Comparison of ENCODE assay signal across 10 cellular contexts in genomic region chr6:132132420-132132819, GRCh38.
DNase-seq lines count a peak whose midpoint lies in the region; ATAC-seq and TF ChIP-seq lines count a peak whose summit lies in the region.
"Had no signal": no experiment of that assay in that cellular context is flagged by ENCODE, and none has a peak within 500 bp of the region (broad histone marks: within the 10 kb centered on the region; RNA-seq: fewer than 3 reads in every experiment).

No MANE protein-coding gene starts in this region.

- peaks cover 32% of the 10 kb centered on the region for H3K4me1 ChIP-seq in ACC112 (ENCODE audit: control insufficient read depth, insufficient read depth, low read length, unreplicated experiment)

- POLR2A ChIA-PET in activated CD4-positive, alpha-beta T cell treated with anti-CD3 and anti-CD28 coated beads for 36 hours (lab: Charles Lee): no interaction called here

- peak overlapping the region; percentile 28; the same call in 1 of the 2 replicates for H3K4me3 ChIP-seq in ACC112 (ENCODE audit: low read depth, low read length)

- H3K9me3 Mint-ChIP-seq in activated CD4-positive, alpha-beta T cell treated with anti-CD3 and anti-CD28 coated beads for 36 hours (ENCODE audit: low read depth): no peaks in the 10 kb centered on the region
- H3K9me3 Mint-ChIP-seq: memory B cell had no signal

- peak overlapping the region; percentile 4 for H2AFZ ChIP-seq in ACC112 (ENCODE audit: low read length, unreplicated experiment)

- peak; percentile 20 for DNase-seq in fibroblast of the conjunctiva (ENCODE audit: low read depth)
- DNase-seq in non-pigmented ciliary epithelial cell (ENCODE audit: low read depth): peak; percentile 55
- DNase-seq in activated CD4-positive, alpha-beta T cell treated with anti-CD3 and anti-CD28 coated beads for 36 hours: no peak
- DNase-seq in NCI-H2029 treated with DMSO at 0.1 percent for 48 hours (lab: John Stamatoyannopoulos, UW): no peak
- no peak for DNase-seq in AG20443 (ENCODE audit: low spot score)
- DNase-seq: T-cell had no signal

- ATAC-seq in SK-N-SH treated with all-trans-retinoic acid at 6 μM for 48 hours (peak; percentile 64), GM19324 (IDR thresholded peaks at IDR 0.05; ENCODE audit: low FRiP score, unreplicated experiment) (no peak)
- no peak for ATAC-seq in activated CD4-positive, alpha-beta T cell treated with anti-CD3 and anti-CD28 coated beads for 36 hours
- ATAC-seq: T-cell had no signal

- intact Hi-C loops in activated CD4-positive, alpha-beta T cell treated with anti-CD3 and anti-CD28 coated beads for 36 hours (cut with DNase I, micrococcal nuclease): no loop called here

- H3K27ac Mint-ChIP-seq in activated CD4-positive, alpha-beta T cell treated with anti-CD3 and anti-CD28 coated beads for 36 hours: no peak overlapping the region
- H3K27ac Mint-ChIP-seq: memory B cell, T-cell had no signal

- H3K27me3 ChIP-seq in ACC112 (ENCODE audit: insufficient read depth, low read length): no peaks in the 10 kb centered on the region

- peaks cover 8% of the 10 kb centered on the region for H3K27me3 Mint-ChIP-seq in activated CD4-positive, alpha-beta T cell treated with anti-CD3 and anti-CD28 coated beads for 36 hours

- no peaks in the 10 kb centered on the region for H3K36me3 ChIP-seq in ACC112 (ENCODE audit: insufficient read depth, low read length)

- no peaks in the 10 kb centered on the region for H3K4me1 Mint-ChIP-seq in activated CD4-positive, alpha-beta T cell treated with anti-CD3 and anti-CD28 coated beads for 36 hours

- peak overlapping the region; percentile 98 for H3K27ac ChIP-seq in ACC112 (ENCODE audit: low read depth, low read length)

- H3K79me2 ChIP-seq in ACC112 (ENCODE audit: control insufficient read depth, insufficient read depth, low read length, unreplicated experiment): no peaks in the 10 kb centered on the region

- H3K36me3 Mint-ChIP-seq in activated CD4-positive, alpha-beta T cell treated with anti-CD3 and anti-CD28 coated beads for 36 hours (ENCODE audit: low read depth): no peaks in the 10 kb centered on the region
- H3K36me3 Mint-ChIP-seq: memory B cell, T-cell had no signal

- no peak overlapping the region for H3K4me3 Mint-ChIP-seq in activated CD4-positive, alpha-beta T cell treated with anti-CD3 and anti-CD28 coated beads for 36 hours
- H3K4me3 Mint-ChIP-seq: memory B cell, T-cell had no signal

- CTCF ChIA-PET in activated CD4-positive, alpha-beta T cell treated with anti-CD3 and anti-CD28 coated beads for 36 hours (lab: Charles Lee): no interaction called here

TF ChIP-seq in SK-N-SH treated with all-trans-retinoic acid at 6 μM for 48 hours, 23 proteins besides CTCF, POLR2A, EP300 and RAD21:
- no peak for TF ChIP-seq ISL1 (CRISPR knock-in tag; IDR thresholded peaks at IDR 0.05)
- TF ChIP-seq ARNTL (CRISPR knock-in tag; IDR thresholded peaks at IDR 0.05; ENCODE audit: borderline replicate concordance, low read depth): no peak
- TF ChIP-seq OSR1 (CRISPR knock-in tag; IDR thresholded peaks at IDR 0.05): no peak
- TF ChIP-seq, protein P1, sequence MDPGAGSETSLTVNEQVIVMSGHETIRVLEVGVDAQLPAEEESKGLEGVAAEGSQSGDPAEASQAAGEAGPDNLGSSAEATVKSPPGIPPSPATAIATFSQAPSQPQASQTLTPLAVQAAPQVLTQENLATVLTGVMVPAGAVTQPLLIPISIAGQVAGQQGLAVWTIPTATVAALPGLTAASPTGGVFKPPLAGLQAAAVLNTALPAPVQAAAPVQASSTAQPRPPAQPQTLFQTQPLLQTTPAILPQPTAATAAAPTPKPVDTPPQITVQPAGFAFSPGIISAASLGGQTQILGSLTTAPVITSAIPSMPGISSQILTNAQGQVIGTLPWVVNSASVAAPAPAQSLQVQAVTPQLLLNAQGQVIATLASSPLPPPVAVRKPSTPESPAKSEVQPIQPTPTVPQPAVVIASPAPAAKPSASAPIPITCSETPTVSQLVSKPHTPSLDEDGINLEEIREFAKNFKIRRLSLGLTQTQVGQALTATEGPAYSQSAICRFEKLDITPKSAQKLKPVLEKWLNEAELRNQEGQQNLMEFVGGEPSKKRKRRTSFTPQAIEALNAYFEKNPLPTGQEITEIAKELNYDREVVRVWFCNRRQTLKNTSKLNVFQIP (CRISPR knock-in tag; IDR thresholded peaks at IDR 0.05; ENCODE audit: borderline replicate concordance, low read depth): no peak
- TF ChIP-seq ESRRG (CRISPR knock-in tag; IDR thresholded peaks at IDR 0.05): no peak

Comparison
In these comparisons a context has a peak if more than half of its experiments do, and no peak if none do; other contexts are left out.
1. DNase-seq: peak in fibroblast of the conjunctiva (single experiment) and non-pigmented ciliary epithelial cell (single experiment); none in activated CD4-positive, alpha-beta T cell treated with anti-CD3 and anti-CD28 coated beads for 36 hours (single experiment), NCI-H2029 treated with DMSO at 0.1 percent for 48 hours (single experiment) and AG20443 (single experiment).